Comparison of ENCODE assay signal across 17 cellular contexts in the genomic region with DNA sequence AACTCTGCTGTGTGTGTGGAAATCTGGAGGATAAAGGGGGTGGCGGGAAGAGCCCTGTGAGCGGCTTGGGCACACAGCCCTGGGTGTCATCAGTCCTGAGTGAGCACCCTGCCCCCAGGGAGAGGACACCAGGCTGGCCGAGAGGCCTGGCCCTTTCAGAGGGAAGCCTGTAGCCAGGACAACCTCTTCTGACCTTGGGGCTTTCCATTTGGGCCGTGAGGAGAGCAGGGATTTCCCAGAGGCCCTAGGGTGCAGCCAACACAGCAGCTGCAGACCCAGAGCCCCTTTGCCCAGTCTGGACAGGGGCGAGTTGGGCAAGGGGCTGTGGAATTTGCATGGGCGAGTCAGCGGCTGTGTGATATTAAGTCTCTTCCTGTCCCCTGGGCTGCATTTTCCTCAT. TPM values are rescaled to one million over a fixed set of nuclear protein-coding genes. Genes with fewer than 3 reads are reported as not detected.
DNase-seq lines count a peak whose midpoint lies in the region; ATAC-seq and TF ChIP-seq lines count a peak whose summit lies in the region.
"Had no signal": no experiment of that assay in that cellular context is flagged by ENCODE, and none has a peak within 500 bp of the region (broad histone marks: within the 10 kb centered on the region; RNA-seq: fewer than 3 reads in every experiment).

No MANE protein-coding gene starts in this region.

- no peak overlapping the region for H3K4me3 ChIP-seq in right atrium auricular region
- no peak overlapping the region for H3K4me3 ChIP-seq in adrenal gland
- no peak overlapping the region for H3K4me3 ChIP-seq in right lobe of liver
- H3K4me3 ChIP-seq in spleen: no peak overlapping the region
- no peak overlapping the region for H3K4me3 ChIP-seq in H7 (ENCODE audit: insufficient read depth, low read depth, low read length)
- H3K4me3 ChIP-seq: K562, SJCRH30 had no signal

- H3K36me3 ChIP-seq in right atrium auricular region (peaks cover 3% of the 10 kb centered on the region), adrenal gland (replicated peaks in 1 of 2) (no peaks in the 10 kb centered on the region), right lobe of liver (no peaks in the 10 kb centered on the region), spleen (peaks cover 0 to 42% (median 3%) of the 10 kb centered on the region in 6 donors), H7 (replicated peaks; ENCODE audit: control insufficient read depth, insufficient read depth, low read length) (peaks cover 1% of the 10 kb centered on the region)
- H3K36me3 ChIP-seq: SJCRH30 had no signal

- DNase-seq in Right ventricle myocardium inferior (ENCODE audit: missing footprints) (no peak), right atrium auricular region (ENCODE audit: low spot score) (no peak), adrenal gland (peak in 6 of 7 donors; percentile 51 to 77 (median 70)), right lobe of liver (peak in 2 of 3 donors; percentile 46 to 85), spleen (peak; percentile 48), NCI-H526 (lab: John Stamatoyannopoulos, UW) (no peak), H7 (no peak), NCI-H524 (lab: John Stamatoyannopoulos, UW) (no peak)
- DNase-seq: Calu3, DMS79, GOT3, NCI-H1048, NCI-H1694 treated with DMSO at 0.1 percent for 48 hours, NCI-H446, SJCRH30 had no signal

- TF ChIP-seq CTCF in right atrium auricular region (IDR thresholded peaks at IDR 0.05) (no peak), adrenal gland (IDR thresholded peaks at IDR 0.05) (no peak), right lobe of liver (IDR thresholded peaks at IDR 0.05) (no peak), spleen (IDR thresholded peaks at IDR 0.05 in 8 of 11, conservative IDR thresholded peaks at IDR 0.05 in 3 of 11) (no peak)

- ATAC-seq in Right ventricle myocardium inferior (peak; percentile 33), right lobe of liver (peak; percentile 8 to 86 (median 56))
- ATAC-seq: K562 had no signal

- intact Hi-C loops in Right ventricle myocardium inferior (cut with DNase I): no loop called here
- intact Hi-C loops in adrenal gland (cut with DNase I): no loop called here
- intact Hi-C loops in right lobe of liver (cut with DNase I): no loop called here
- intact Hi-C loops in spleen (cut with DNase I; ENCODE audit: low total_unique reads): no loop called here

- H3K27me3 ChIP-seq in right atrium auricular region: no peaks in the 10 kb centered on the region
- no peaks in the 10 kb centered on the region for H3K27me3 ChIP-seq in adrenal gland
- H3K27me3 ChIP-seq in right lobe of liver: no peaks in the 10 kb centered on the region
- H3K27me3 ChIP-seq in spleen (replicated peaks in 1 of 7): no peaks in the 10 kb centered on the region
- H3K27me3 ChIP-seq in H7 (ENCODE audit: control insufficient read depth, insufficient read depth, low read length): no peaks in the 10 kb centered on the region
- H3K27me3 ChIP-seq: SJCRH30 had no signal

- no peak overlapping the region for H3K27ac ChIP-seq in right atrium auricular region
- H3K27ac ChIP-seq in adrenal gland: no peak overlapping the region
- H3K27ac ChIP-seq in right lobe of liver: peak overlapping the region in 1 of 3 donors; percentile 7
- H3K27ac ChIP-seq in spleen: peak overlapping the region in 1 of 8 donors; percentile 30
- H3K27ac ChIP-seq: HL-60, SJCRH30 had no signal

- TF ChIP-seq POLR2A in adrenal gland (IDR thresholded peaks at IDR 0.05) (no peak), right lobe of liver (IDR thresholded peaks at IDR 0.05) (no peak), spleen (IDR thresholded peaks at IDR 0.05) (no peak)

- H3K9me3 ChIP-seq in right atrium auricular region: no peaks in the 10 kb centered on the region
- H3K9me3 ChIP-seq in adrenal gland (replicated peaks in 1 of 3): no peaks in the 10 kb centered on the region
- no peaks in the 10 kb centered on the region for H3K9me3 ChIP-seq in right lobe of liver
- H3K9me3 ChIP-seq in spleen: no peaks in the 10 kb centered on the region
- H3K9me3 ChIP-seq: SJCRH30 had no signal

- 57 to 73% (median 67%) methylated on average over 6 to 7 of the region's 7 CpGs for WGBS in adrenal gland, 4 donors
- 42% methylated on average over 3 of the region's 7 CpGs for WGBS in right lobe of liver (ENCODE audit: insufficient coverage, low coverage, low lambda C conversion rate, missing lambda C conversion rate)
- WGBS in spleen, 5 donors: 60 to 87% (median 76%) methylated on average over 6 to 7 of the region's 7 CpGs

- H3K4me1 ChIP-seq in right atrium auricular region: no peaks in the 10 kb centered on the region
- H3K4me1 ChIP-seq in adrenal gland (replicated peaks in 1 of 2): no peaks in the 10 kb centered on the region
- H3K4me1 ChIP-seq in right lobe of liver: peaks cover 0 to 19% (median 0%) of the 10 kb centered on the region in 4 donors
- peaks cover 0 to 13% (median 0%) of the 10 kb centered on the region in 6 donors for H3K4me1 ChIP-seq in spleen
- H3K4me1 ChIP-seq: SJCRH30 had no signal

RNA-seq across cellular contexts. Expression of a gene that starts 6.3 kb away (rescaled TPM):
- total RNA-seq in Right ventricle myocardium inferior (112 TPM), right atrium auricular region (100 to 1,000 TPM; 111 to 120 TPM), adrenal gland (10 to 100 TPM; 12.6 to 83.3 (median 40.9) TPM), right lobe of liver (10 to 100 TPM; 14.4 to 39.6 (median 26.3) TPM), spleen (10 to 100 TPM; 13.0 to 34.0 (median 26.0) TPM)
- polyA plus RNA-seq in adrenal gland (100 to 1,000 TPM in 2 of 3 donors, 1 to 10 TPM in 1; 5.6 to 139 (median 118) TPM), spleen (10 to 100 TPM; 47.3 to 56.7 (median 54.2) TPM)
- total RNA-seq in H7 (2014; rRNA removed; shearing (Covaris generic)): 7.6 and 13.4 TPM in 2 replicates
- polyA plus RNA-seq: K562 had no signal

RNA-seq across cellular contexts. Expression of a gene that starts 48.6 kb away (rescaled TPM):
- total RNA-seq in Right ventricle myocardium inferior: 172 TPM
- total RNA-seq in right atrium auricular region: 100 to 1,000 TPM; 189 to 252 TPM
- total RNA-seq in adrenal gland: 100 to 1,000 TPM; 145 to 404 (median 203) TPM
- polyA plus RNA-seq in adrenal gland: 100 to 1,000 TPM; 433 to 586 (median 473) TPM
- total RNA-seq in right lobe of liver: 10 to 100 TPM; 34.8 to 84.3 (median 42.7) TPM
- 100 to 1,000 TPM in 3 of 7 donors, 10 to 100 TPM in 4; 72.0 to 209 (median 91.9) TPM for total RNA-seq in spleen
- polyA plus RNA-seq in spleen: 100 to 1,000 TPM; 151 to 190 (median 166) TPM
- 168 and 193 TPM in 2 replicates for total RNA-seq in H7 (2014; rRNA removed; shearing (Covaris generic))

Comparison
In these comparisons a context has a peak if more than half of its experiments do, and no peak if none do; other contexts are left out.
1. DNase-seq: peak in adrenal gland (6 of 7), right lobe of liver (2 of 3) and spleen (single experiment); none in Right ventricle myocardium inferior (single experiment), right atrium auricular region (single experiment), NCI-H526 (0 of 2), H7 (single experiment) and NCI-H524 (0 of 2).